In genomic region chr21:36027352-36027751, GRCh38 we compare ENCODE assay signal across 22 cellular contexts. TPM values are rescaled to one million over a fixed set of nuclear protein-coding genes. Genes with fewer than 3 reads are reported as not detected.
DNase-seq lines count a peak whose midpoint lies in the region; ATAC-seq, FAIRE-seq and TF ChIP-seq lines count a peak whose summit lies in the region.
"Had no signal": no experiment of that assay in that cellular context is flagged by ENCODE, and none has a peak within 500 bp of the region (broad histone marks: within the 10 kb centered on the region; RNA-seq: fewer than 3 reads in every experiment).

No MANE protein-coding gene starts in this region.

- TF ChIP-seq CTCF in fibroblast of pulmonary artery (IDR thresholded peaks at IDR 0.05; ENCODE audit: low read length, missing control alignments) (no peak), WERI-Rb-1 (IDR thresholded peaks at IDR 0.05; ENCODE audit: low read depth, low read length) (no peak), HepG2 (CRISPR knock-in tag; IDR thresholded peaks at IDR 0.05) (no peak), omental fat pad (IDR thresholded peaks at IDR 0.05) (no peak)

- CTCF ChIA-PET in HepG2 (lab: Yijun Ruan, JAX; ENCODE audit: low intra/inter-chr PET ratio, low total read pairs) = interaction anchor here (0.6 to 1.1 kb wide), 2 partner anchors 77 to 87 kb away, joined by 3 read pairs; no protein-coding TSS in a partner anchor

- ATAC-seq in HepG2 = no peak
- no peak for ATAC-seq in omental fat pad (ENCODE audit: low FRiP score)

- H3K36me3 ChIP-seq in ACC112 (ENCODE audit: insufficient read depth, low read length) (no peaks in the 10 kb centered on the region), WERI-Rb-1 (no peaks in the 10 kb centered on the region), HepG2 (replicated peaks in 1 of 2; ENCODE audit: control insufficient read depth in 1 of 2, insufficient read depth in 2 of 2, low read length in 2 of 2) (no peaks in the 10 kb centered on the region)
- H3K36me3 ChIP-seq: SJSA1, spleen, stomach had no signal

- intact Hi-C loops in HepG2 (cut with micrococcal nuclease; ENCODE audit: unreplicated experiment) = loop anchor here (5.0 to 10.0 kb wide), 2 partner anchors 185 to 1143 kb away; no protein-coding TSS in a partner anchor

- H3K4me1 ChIP-seq in ACC112 (ENCODE audit: control insufficient read depth, insufficient read depth, low read length, unreplicated experiment) = peaks cover 9% of the 10 kb centered on the region
- peaks cover 6% of the 10 kb centered on the region; the same call in 1 of the 2 replicates for H3K4me1 ChIP-seq in HepG2 (ENCODE audit: insufficient read depth, low read length)
- H3K4me1 ChIP-seq: SJSA1 had no signal

- in situ Hi-C loops in HepG2 (cut with HindIII; ENCODE audit: extremely low pct_ligation_motif_present, low pct_unique_long_range_greater_than_20kb) = no loop called here

- H3K9me3 ChIP-seq in WERI-Rb-1 (ENCODE audit: severe bottlenecking) = no peaks in the 10 kb centered on the region
- no peaks in the 10 kb centered on the region for H3K9me3 ChIP-seq in HepG2 (ENCODE audit: low read length)
- H3K9me3 ChIP-seq: SJSA1, spleen, stomach had no signal

- TF ChIP-seq RAD21 in HepG2 (CRISPR knock-in tag; IDR thresholded peaks at IDR 0.05) = no peak

- H3K27ac ChIP-seq in ACC112 (ENCODE audit: low read depth, low read length) (peak overlapping the region; percentile 28), WERI-Rb-1 (no peak overlapping the region), HepG2 (ENCODE audit: extremely low read length, insufficient read depth, low read length) (no peak overlapping the region)
- H3K27ac ChIP-seq: PC-9, SJSA1, spleen, stomach had no signal

- BruUV-seq in HepG2 (replicated peaks; lab: Mats Ljungman, UMichigan) = no TSS peak

- H3K4me3 ChIP-seq in ACC112 (ENCODE audit: low read depth, low read length) (no peak overlapping the region), fibroblast of pulmonary artery (replicated peaks; ENCODE audit: low read depth, low read length) (no peak overlapping the region), WERI-Rb-1 (ENCODE audit: low read depth, low read length) (no peak overlapping the region), HepG2 (replicated peaks in 1 of 3; ENCODE audit: insufficient read depth in 1 of 3, low read depth in 2 of 3, low read length in 3 of 3) (no peak overlapping the region)
- H3K4me3 ChIP-seq: PC-9, SJSA1, spleen, stomach had no signal

- no peak overlapping the region for H3K9ac ChIP-seq in HepG2 (ENCODE audit: insufficient read depth, low read depth, low read length)

- POLR2A ChIA-PET in HepG2 (lab: Yijun Ruan, JAX) = interaction anchor here (0.7 kb wide), 1 partner anchor 1282 kb away, joined by 3 read pairs; no protein-coding TSS in a partner anchor

- FAIRE-seq in HepG2 (lab: Jason Lieb, UNC) = no peak
- FAIRE-seq: D721Med, G401.6 had no signal

- H4K20me1 ChIP-seq in HepG2 (ENCODE audit: insufficient read depth, low read length) = no peaks in the 10 kb centered on the region

- DNase-seq in ELR (ENCODE audit: low read depth) (peak; percentile 53), RPMI8226 (peak; percentile 14), fibroblast of pulmonary artery (ENCODE audit: low read depth) (peak; percentile 25), WERI-Rb-1 (no peak), HepG2 (ENCODE audit: low spot score) (no peak), omental fat pad (ENCODE audit: low spot score) (no peak), cerebellar cortex (ENCODE audit: low spot score) (no peak)
- DNase-seq: activated CD4-positive, alpha-beta T cell treated with anti-CD3 and anti-CD28 coated beads for 4 hours; activated naive CD4-positive, alpha-beta T cell treated with Interleukin-2 at 50 U/mL for 16 hours; activated T-cell treated with anti-CD3 and anti-CD28 coated beads, Interleukin-2, amount 50 U/mL, for 48 hours; NCI-H1105; NCI-H2081; nucleus accumbens; PC-9; spleen; stimulated activated CD4-positive, alpha-beta T cell treated with anti-CD3 and anti-CD28 coated beads, Interleukin-4, amount 100 ng/mL, for 4 hours; stomach; T-helper 1 cell had no signal

- WGBS in HepG2 (ENCODE audit: low lambda C conversion rate) = 39% methylated on average over 4 of the region's 5 CpGs

- no peak overlapping the region for H2AFZ ChIP-seq in ACC112 (ENCODE audit: low read length, unreplicated experiment)
- H2AFZ ChIP-seq in HepG2 (ENCODE audit: low read length) = no peak overlapping the region
- H2AFZ ChIP-seq: PC-9 had no signal

- H3K27me3 ChIP-seq in ACC112 (ENCODE audit: insufficient read depth, low read length) (no peaks in the 10 kb centered on the region), WERI-Rb-1 (ENCODE audit: insufficient read depth, low read depth, severe bottlenecking) (no peaks in the 10 kb centered on the region), HepG2 (ENCODE audit: control insufficient read depth in 1 of 2, insufficient read depth in 2 of 2, low read length in 2 of 2) (peaks cover 0 to 2% of the 10 kb centered on the region in 2 experiments; a peak in 1 of 5 replicates)
- H3K27me3 ChIP-seq: SJSA1, spleen, stomach had no signal

- H3K4me2 ChIP-seq in HepG2 (ENCODE audit: low read depth, low read length) = no peak overlapping the region
- H3K4me2 ChIP-seq: PC-9 had no signal

- H3K79me2 ChIP-seq in ACC112 (ENCODE audit: control insufficient read depth, insufficient read depth, low read length, unreplicated experiment) (no peaks in the 10 kb centered on the region), HepG2 (ENCODE audit: insufficient read depth, low read length) (no peaks in the 10 kb centered on the region)

- TF ChIP-seq EP300 in HepG2 (IDR thresholded peaks at IDR 0.05; ENCODE audit: low read depth in 2 of 2, low read length in 2 of 2) (no peak), HepG2 (CRISPR knock-in tag; IDR thresholded peaks at IDR 0.05; ENCODE audit: borderline replicate concordance) (no peak)

- no peak for TF ChIP-seq POLR2A in HepG2 (IDR thresholded peaks at IDR 0.05; ENCODE audit: insufficient read depth in 1 of 2, low read depth in 2 of 2, low read length in 2 of 2)

TF ChIP-seq in HepG2, 621 proteins besides CTCF, POLR2A, EP300 and RAD21:
- TF ChIP-seq SAFB2 (CRISPR knock-in tag; IDR thresholded peaks at IDR 0.05; ENCODE audit: borderline replicate concordance, low read depth) = no peak
- TF ChIP-seq KAT7 (CRISPR knock-in tag; IDR thresholded peaks at IDR 0.05; ENCODE audit: borderline replicate concordance) = no peak
- TF ChIP-seq ZNF737 (CRISPR knock-in tag; IDR thresholded peaks at IDR 0.05; ENCODE audit: borderline replicate concordance) = no peak
- no peak for TF ChIP-seq MEIS2 (CRISPR knock-in tag; IDR thresholded peaks at IDR 0.05)

RNA-seq across cellular contexts. Expression of gene SETD4, which starts 33.0 kb away (rescaled TPM):
- total RNA-seq in HepG2 (2016; rRNA removed; fragmentation: Illumina TruSeq; extraction: Trizol) = 11.9 and 14.4 TPM in 2 replicates
- total RNA-seq in HepG2 (2016; cell fraction: cytosol; rRNA removed; fragmentation: Illumina TruSeq; extraction: Trizol; ENCODE audit: low read depth) = 2.4 and 3.7 TPM in 2 replicates
- total RNA-seq in HepG2 (2016; cell fraction: insoluble cytoplasmic fraction; rRNA removed; fragmentation: Illumina TruSeq; extraction: Trizol) = 12.5 and 15.3 TPM in 2 replicates
- 4.4 and 6.1 TPM in 2 replicates for total RNA-seq in HepG2 (2016; cell fraction: membrane; rRNA removed; fragmentation: Illumina TruSeq; extraction: Trizol)
- total RNA-seq in HepG2 (2016; cell fraction: nucleus; rRNA removed; fragmentation: Illumina TruSeq; extraction: Trizol) = 26.3 and 27.5 TPM in 2 replicates
- 7.1 and 8.4 TPM in 2 replicates for polyA plus RNA-seq in HepG2 (2011; rRNA removed)
- 4.4 and 5.1 TPM in 2 replicates for polyA plus RNA-seq in HepG2 (2011; cell fraction: cytosol; rRNA removed)
- 17.7 and 21.1 TPM in 2 replicates for polyA plus RNA-seq in HepG2 (2011; cell fraction: nucleus; rRNA removed)
- polyA plus RNA-seq in HepG2 (2012) = 6.2 and 8.6 TPM in 2 replicates
- polyA plus RNA-seq in HepG2 (2016; cell fraction: cytosol; fragmentation: Illumina TruSeq; extraction: Trizol; ENCODE audit: low read depth) = 1.3 and 1.5 TPM in 2 replicates
- polyA plus RNA-seq in HepG2 (2016; cell fraction: insoluble cytoplasmic fraction; fragmentation: Illumina TruSeq; extraction: Trizol; ENCODE audit: low read depth) = 10.0 and 10.5 TPM in 2 replicates
- 1.8 and 2.8 TPM in 2 replicates for polyA plus RNA-seq in HepG2 (2016; cell fraction: membrane; fragmentation: Illumina TruSeq; extraction: Trizol; ENCODE audit: low read depth)
- 37.4 and 44.2 TPM in 2 replicates for polyA plus RNA-seq in HepG2 (2016; cell fraction: nucleus; fragmentation: Illumina TruSeq; extraction: Trizol; ENCODE audit: insufficient read depth, low read depth)
- 12.9 and 17.6 TPM in 2 replicates for polyA minus RNA-seq in HepG2 (2011; rRNA and poly(A)+ RNA removed; ENCODE audit: low replicate concordance)
- 2.7 and 5.1 TPM in 2 replicates for polyA minus RNA-seq in HepG2 (2011; cell fraction: cytosol; rRNA and poly(A)+ RNA removed)
- 24.9 and 25.4 TPM in 2 replicates for polyA minus RNA-seq in HepG2 (2011; cell fraction: nucleus; rRNA and poly(A)+ RNA removed)
- total RNA-seq in omental fat pad = 10 to 100 TPM; 12.6 to 22.7 (median 16.8) TPM

RNA-seq across cellular contexts. Expression of gene CBR1, which starts 42.5 kb away (rescaled TPM):
- total RNA-seq in HepG2 (2016; rRNA removed; fragmentation: Illumina TruSeq; extraction: Trizol) = 38.7 and 45.6 TPM in 2 replicates
- 7.9 and 8.1 TPM in 2 replicates for total RNA-seq in HepG2 (2016; cell fraction: cytosol; rRNA removed; fragmentation: Illumina TruSeq; extraction: Trizol; ENCODE audit: low read depth)
- total RNA-seq in HepG2 (2016; cell fraction: insoluble cytoplasmic fraction; rRNA removed; fragmentation: Illumina TruSeq; extraction: Trizol) = 38.5 and 46.8 TPM in 2 replicates
- 14.5 and 17.4 TPM in 2 replicates for total RNA-seq in HepG2 (2016; cell fraction: membrane; rRNA removed; fragmentation: Illumina TruSeq; extraction: Trizol)
- 15.4 and 15.7 TPM in 2 replicates for total RNA-seq in HepG2 (2016; cell fraction: nucleus; rRNA removed; fragmentation: Illumina TruSeq; extraction: Trizol)
- polyA plus RNA-seq in HepG2 (2011; rRNA removed) = 33.7 and 40.2 TPM in 2 replicates
- 42.7 and 71.0 TPM in 2 replicates for polyA plus RNA-seq in HepG2 (2011; cell fraction: cytosol; rRNA removed)
- 26.4 and 32.1 TPM in 2 replicates for polyA plus RNA-seq in HepG2 (2011; cell fraction: nucleus; rRNA removed)
- polyA plus RNA-seq in HepG2 (2012) = 30.4 and 32.9 TPM in 2 replicates
- polyA plus RNA-seq in HepG2 (2016; cell fraction: cytosol; fragmentation: Illumina TruSeq; extraction: Trizol; ENCODE audit: low read depth) = 7.7 and 9.2 TPM in 2 replicates
- 51.8 and 57.6 TPM in 2 replicates for polyA plus RNA-seq in HepG2 (2016; cell fraction: insoluble cytoplasmic fraction; fragmentation: Illumina TruSeq; extraction: Trizol; ENCODE audit: low read depth)
- polyA plus RNA-seq in HepG2 (2016; cell fraction: membrane; fragmentation: Illumina TruSeq; extraction: Trizol; ENCODE audit: low read depth) = 11.5 and 12.6 TPM in 2 replicates
- polyA plus RNA-seq in HepG2 (2016; cell fraction: nucleus; fragmentation: Illumina TruSeq; extraction: Trizol; ENCODE audit: insufficient read depth, low read depth) = 23.3 and 28.1 TPM in 2 replicates
- 72.8 and 83.4 TPM in 2 replicates for polyA minus RNA-seq in HepG2 (2011; rRNA and poly(A)+ RNA removed; ENCODE audit: low replicate concordance)
- 23.7 and 30.8 TPM in 2 replicates for polyA minus RNA-seq in HepG2 (2011; cell fraction: cytosol; rRNA and poly(A)+ RNA removed)
- 4.5 and 7.2 TPM in 2 replicates for polyA minus RNA-seq in HepG2 (2011; cell fraction: nucleus; rRNA and poly(A)+ RNA removed)
- total RNA-seq in omental fat pad = 100 to 1,000 TPM in 2 of 4 donors, 10 to 100 TPM in 2; 73.1 to 158 (median 93.3) TPM

Comparison
In these comparisons a context has a peak if more than half of its experiments do, and no peak if none do; other contexts are left out.
1. DNase-seq: peak in ELR (single experiment), RPMI8226 (single experiment) and fibroblast of pulmonary artery (single experiment); none in WERI-Rb-1 (single experiment), HepG2 (single experiment), omental fat pad (single experiment) and cerebellar cortex (single experiment).